ENCODE assay signal across 8 cellular contexts in genomic region chr16:68448360-68448970, GRCh38. TPM values are rescaled to one million over a fixed set of nuclear protein-coding genes. Genes with fewer than 3 reads are reported as not detected.
A peak's percentile ranks its signal among the peaks of the same experiment; 100 is the strongest.
DNase-seq lines count a peak whose midpoint lies in the region; ATAC-seq and TF ChIP-seq lines count a peak whose summit lies in the region.

Gene SMPD3, minus strand, starts transcription at chr16:68448508. Its CDS starts 76,327 bp downstream, at chr16:68372181.

- H3K27me3 ChIP-seq in GM23338 (ENCODE audit: insufficient read depth) = peaks cover 30% of the 10 kb centered on the region

- POLR2A ChIA-PET in RWPE1 (lab: Yijun Ruan, JAX; ENCODE audit: low non-redundant PET) = no interaction called here

- H3K36me3 ChIP-seq in GM23338 (ENCODE audit: insufficient read depth) = no peaks in the 10 kb centered on the region

- ATAC-seq in GM23338 (peak; percentile 90), naive B cell (ENCODE audit: low read depth in 2 of 2) (peak; percentile 92 to 94)

- H3K4me1 ChIP-seq in GM23338 (ENCODE audit: insufficient read depth) = peaks cover 9% of the 10 kb centered on the region; the same call in 1 of the 2 replicates

- peaks cover 8% of the 10 kb centered on the region; the same call in 2 of the 3 replicates for H3K4me1 Mint-ChIP-seq in GM23338
- H3K4me1 Mint-ChIP-seq in activated T-helper 2 cell treated with anti-CD3 and anti-CD28 coated beads, Interferon-gamma antibody, Interleukin-2, Interleukin-4, amounts not matched to agents 10 μg/mL and 5 μg/mL and 100 μg/mL, durations not matched to agents 14 hours and 24 hours and 36 hours (ENCODE audit: low read depth) = peaks cover 4% of the 10 kb centered on the region
- H3K4me1 Mint-ChIP-seq in naive B cell = peaks cover 15 to 29% (median 19%) of the 10 kb centered on the region in 3 donors

- TF ChIP-seq CTCF in GM23338 (conservative IDR thresholded peaks at IDR 0.05; ENCODE audit: low read depth in 2 of 2) = no peak
- no peak for TF ChIP-seq CTCF in RWPE1 (conservative IDR thresholded peaks at IDR 0.05; ENCODE audit: low read depth)

- peak within 1 kb of the TSS; percentile 93 for H3K4me2 ChIP-seq in GM23338

- no peaks in the 10 kb centered on the region for H3K9me2 ChIP-seq in GM23338 (ENCODE audit: insufficient read depth)

- H3F3A ChIP-seq in GM23338 (replicated peaks; ENCODE audit: low read depth) = no peaks in the 10 kb centered on the region

- H3K27me3 Mint-ChIP-seq in GM23338 (ENCODE audit: insufficient read depth, low read depth, poor library complexity) (peaks cover 36% of the 10 kb centered on the region), naive B cell (peaks cover 15 to 26% (median 19%) of the 10 kb centered on the region in 3 donors)
- peaks cover 35% of the 10 kb centered on the region for H3K27me3 Mint-ChIP-seq in activated T-helper 2 cell treated with anti-CD3 and anti-CD28 coated beads, Interferon-gamma antibody, Interleukin-2, Interleukin-4, amounts not matched to agents 10 μg/mL and 5 μg/mL and 100 μg/mL, durations not matched to agents 14 hours and 24 hours and 36 hours (ENCODE audit: low read depth)

- H3K79me2 ChIP-seq in GM23338 (replicated peaks; ENCODE audit: insufficient read depth) = no peaks in the 10 kb centered on the region

- CTCF ChIA-PET in RWPE1 (lab: Yijun Ruan, JAX) = interaction anchor here (0.5 to 0.6 kb wide), 2 partner anchors 62 to 81 kb away, joined by 3 to 4 read pairs; no protein-coding TSS in a partner anchor

- H4K20me1 ChIP-seq in GM23338 (replicated peaks; ENCODE audit: insufficient read depth) = peaks cover 6% of the 10 kb centered on the region

- H3K4me3 Mint-ChIP-seq in GM23338 (peak within 1 kb of the TSS; percentile 76), naive B cell (peak within 1 kb of the TSS; percentile 46 to 87 (median 84))
- H3K4me3 Mint-ChIP-seq in activated T-helper 2 cell treated with anti-CD3 and anti-CD28 coated beads, Interferon-gamma antibody, Interleukin-2, Interleukin-4, amounts not matched to agents 10 μg/mL and 5 μg/mL and 100 μg/mL, durations not matched to agents 14 hours and 24 hours and 36 hours (ENCODE audit: low read depth) = peak within 1 kb of the TSS; percentile 63

- intact Hi-C loops in activated T-helper 2 cell treated with anti-CD3 and anti-CD28 coated beads, Interferon-gamma antibody, Interleukin-2, Interleukin-4, amounts not matched to agents 10 μg/mL and 5 μg/mL and 100 μg/mL, durations not matched to agents 14 hours and 24 hours and 36 hours (cut with micrococcal nuclease) = loop anchor here (1.0 to 5.0 kb wide), 2 partner anchors 30 to 211 kb away; partner anchors contain the start of gene ESRP2

- H3K27ac ChIP-seq in GM23338 (ENCODE audit: low read depth) = no peak within 1 kb of the TSS
- no peak within 1 kb of the TSS for H3K27ac ChIP-seq in RWPE1

- H2AFZ ChIP-seq in GM23338 = peak within 1 kb of the TSS; percentile 94

- peak within 1 kb of the TSS; percentile 71 for H3K4me3 ChIP-seq in GM23338

- H3K36me3 Mint-ChIP-seq in GM23338 (ENCODE audit: low read depth) = no peaks in the 10 kb centered on the region; the same call in 2 of the 3 replicates
- H3K36me3 Mint-ChIP-seq in activated T-helper 2 cell treated with anti-CD3 and anti-CD28 coated beads, Interferon-gamma antibody, Interleukin-2, Interleukin-4, amounts not matched to agents 10 μg/mL and 5 μg/mL and 100 μg/mL, durations not matched to agents 14 hours and 24 hours and 36 hours (ENCODE audit: low read depth) = no peaks in the 10 kb centered on the region
- H3K36me3 Mint-ChIP-seq in naive B cell = no peaks in the 10 kb centered on the region

- DNase-seq in DMS53 treated with DMSO at 0.1 percent for 48 hours (lab: John Stamatoyannopoulos, UW; ENCODE audit: unreplicated experiment) (peak; percentile 94), GM23338 (ENCODE audit: low spot score) (peak; percentile 100), LHCN-M2 (ENCODE audit: low read depth) (peak; percentile 99), RWPE1 (ENCODE audit: low spot score) (peak; percentile 95), fibroblast of peridontal ligament (ENCODE audit: extremely low read depth) (peak; percentile 91), naive B cell (peak; percentile 94)
- peak; percentile 96 for DNase-seq in activated T-helper 2 cell treated with anti-CD3 and anti-CD28 coated beads, Interferon-gamma antibody, Interleukin-2, Interleukin-4, amounts not matched to agents 10 μg/mL and 5 μg/mL and 100 μg/mL, durations not matched to agents 14 hours and 24 hours and 36 hours (ENCODE audit: low spot score)
- peak; percentile 96 to 97 for DNase-seq in stimulated activated CD8-positive, alpha-beta memory T cell treated with anti-CD3 and anti-CD28 coated beads, Interleukin-7, amount 100 ng/mL, for 4 hours (ENCODE audit: low read depth in 2 of 2)

- H3K27ac Mint-ChIP-seq in GM23338 = no peak within 1 kb of the TSS
- no peak within 1 kb of the TSS for H3K27ac Mint-ChIP-seq in activated T-helper 2 cell treated with anti-CD3 and anti-CD28 coated beads, Interferon-gamma antibody, Interleukin-2, Interleukin-4, amounts not matched to agents 10 μg/mL and 5 μg/mL and 100 μg/mL, durations not matched to agents 14 hours and 24 hours and 36 hours
- H3K27ac Mint-ChIP-seq in naive B cell = peak within 1 kb of the TSS in 5 of 6 donors; percentile 11 to 89 (median 45)

- H3K9me3 Mint-ChIP-seq in GM23338 (no peaks in the 10 kb centered on the region; the same call in 2 of the 3 replicates), naive B cell (peaks cover 0 to 9% (median 2%) of the 10 kb centered on the region in 7 donors)
- no peaks in the 10 kb centered on the region for H3K9me3 Mint-ChIP-seq in activated T-helper 2 cell treated with anti-CD3 and anti-CD28 coated beads, Interferon-gamma antibody, Interleukin-2, Interleukin-4, amounts not matched to agents 10 μg/mL and 5 μg/mL and 100 μg/mL, durations not matched to agents 14 hours and 24 hours and 36 hours

TF ChIP-seq in GM23338, 12 proteins besides CTCF, POLR2A, EP300 and RAD21 (continues in another document):
- no peak for TF ChIP-seq NANOG (IDR thresholded peaks at IDR 0.05; ENCODE audit: borderline replicate concordance)
- TF ChIP-seq ZNF114 (CRISPR knock-in tag; IDR thresholded peaks at IDR 0.05) = no peak
- TF ChIP-seq ZNF331 (CRISPR knock-in tag; IDR thresholded peaks at IDR 0.05; ENCODE audit: low read depth) = no peak

RNA-seq across cellular contexts. Expression of gene SMPD3, which starts in this region (rescaled TPM):
- total RNA-seq in GM23338 (2014; rRNA removed; shearing (Covaris generic)) = 0.31 and 0.83 TPM in 2 replicates
- polyA plus RNA-seq in GM23338 (2016; fragmentation: Nextera tagmentation; extraction: Ambion mirVana) (0.57 and 0.68 TPM in 2 replicates), naive B cell (ENCODE audit: low read depth in 6 of 6) (1 to 10 TPM in 1 of 6 donors, under 1 TPM in 4, not detected in 1; 0.18 to 2.2 (median 0.41) TPM)
- total RNA-seq in LHCN-M2 (2014; rRNA removed) = 0.17 TPM in 1 of 2 replicates, not detected in the other
- 0.36 TPM for polyA plus RNA-seq in LHCN-M2 (2012)
- total RNA-seq in activated T-helper 2 cell treated with anti-CD3 and anti-CD28 coated beads, Interferon-gamma antibody, Interleukin-2, Interleukin-4, amounts not matched to agents 10 μg/mL and 5 μg/mL and 100 μg/mL, durations not matched to agents 14 hours and 24 hours and 36 hours = 0.07 and 0.25 TPM in 2 replicates

Comparison
In these comparisons a context has a peak if more than half of its experiments do, and no peak if none do; other contexts are left out.
1. Peak in DNase-seq, ATAC-seq, H3K4me3 ChIP-seq and H3K4me2 ChIP-seq in GM23338; RNA of the gene not detected or under 1 TPM.
2. Peak in DNase-seq in LHCN-M2; RNA of the gene not detected or under 1 TPM.
3. Peak in DNase-seq in activated T-helper 2 cell treated with anti-CD3 and anti-CD28 coated beads, Interferon-gamma antibody, Interleukin-2, Interleukin-4, amounts not matched to agents 10 μg/mL and 5 μg/mL and 100 μg/mL, durations not matched to agents 14 hours and 24 hours and 36 hours; RNA of the gene not detected or under 1 TPM.
4. H3K27ac Mint-ChIP-seq: peak in naive B cell (5 of 6); none in GM23338 (single experiment) and activated T-helper 2 cell treated with anti-CD3 and anti-CD28 coated beads, Interferon-gamma antibody, Interleukin-2, Interleukin-4, amounts not matched to agents 10 μg/mL and 5 μg/mL and 100 μg/mL, durations not matched to agents 14 hours and 24 hours and 36 hours (single experiment).
5. Peak in every context shown above with its lines, with median percentiles within 50 percentile points of each other: DNase-seq and H3K4me3 Mint-ChIP-seq.